In the genomic region with DNA sequence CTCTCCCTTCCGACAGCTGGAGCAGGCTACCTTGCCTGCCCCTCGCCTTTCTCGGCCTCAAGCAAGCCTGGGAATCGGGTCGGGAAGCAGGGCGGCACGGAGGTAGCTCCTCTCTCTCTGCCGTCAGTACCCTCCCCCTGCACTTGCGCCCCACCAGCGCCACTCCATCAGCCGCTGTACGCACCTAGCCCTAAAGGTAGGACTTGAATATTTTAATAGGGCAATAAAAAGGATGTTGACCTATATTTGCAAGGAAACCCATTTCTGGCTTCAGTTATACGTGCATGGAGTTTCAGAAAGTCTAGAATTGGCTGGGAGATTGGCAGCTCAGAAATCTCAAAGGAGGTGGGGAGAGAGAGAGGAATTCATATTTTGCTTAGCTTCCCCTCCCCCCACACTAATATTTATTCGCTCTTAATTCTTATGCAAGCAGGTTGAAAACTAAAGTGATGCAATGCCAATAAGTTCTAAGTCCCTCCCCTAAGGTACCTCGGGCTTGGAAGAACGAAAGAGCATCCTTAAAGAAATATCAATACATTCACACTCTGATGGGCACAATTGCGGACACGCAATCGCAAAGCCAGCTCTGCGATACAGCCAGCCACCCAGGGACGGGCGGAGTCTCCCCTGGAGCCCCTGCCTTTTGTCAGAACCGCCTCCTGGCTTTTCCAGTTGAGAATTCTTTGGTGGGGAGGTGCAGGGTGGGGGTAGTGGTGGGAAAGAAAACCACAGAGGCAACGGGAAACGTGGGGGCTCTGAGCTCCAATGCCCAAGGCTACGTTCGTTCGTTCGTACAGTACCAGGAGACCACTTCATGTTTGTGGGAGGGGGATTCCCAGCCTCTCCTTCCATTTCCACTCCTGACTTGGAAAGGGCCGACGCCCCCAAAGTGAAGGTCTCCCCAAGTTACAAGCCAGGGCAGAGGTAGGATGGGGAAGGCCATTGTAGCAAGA, we compare ENCODE assay signal across 17 cellular contexts. TPM values are rescaled to one million over a fixed set of nuclear protein-coding genes. Genes with fewer than 3 reads are reported as not detected.
DNase-seq lines count a peak whose midpoint lies in the region; ATAC-seq and TF ChIP-seq lines count a peak whose summit lies in the region.
"Had no signal": no experiment of that assay in that cellular context is flagged by ENCODE, and none has a peak within 500 bp of the region (broad histone marks: within the 10 kb centered on the region; RNA-seq: fewer than 3 reads in every experiment).

No MANE protein-coding gene starts in this region.

- no peaks in the 10 kb centered on the region for H3K4me1 ChIP-seq in RWPE2 (ENCODE audit: insufficient read depth, poor library complexity, severe bottlenecking)
- H3K4me1 ChIP-seq in iPS-15b (ENCODE audit: control insufficient read depth, insufficient read depth, low read length): peaks cover 4% of the 10 kb centered on the region
- H3K4me1 ChIP-seq in osteoblast (ENCODE audit: insufficient read depth, low read length): peaks cover 3% of the 10 kb centered on the region

- H3K4me1 Mint-ChIP-seq in stimulated activated effector memory CD8-positive, alpha-beta T cell treated with anti-CD3 and anti-CD28 coated beads, Interleukin-12 subunit alpha, Interleukin-12 subunit beta, amount 100 ng/mL, for 72 hours: peaks cover 30% of the 10 kb centered on the region

- no peak overlapping the region for H3K27ac Mint-ChIP-seq in stimulated activated effector memory CD8-positive, alpha-beta T cell treated with anti-CD3 and anti-CD28 coated beads, Interleukin-12 subunit alpha, Interleukin-12 subunit beta, amount 100 ng/mL, for 72 hours
- H3K27ac Mint-ChIP-seq: activated naive CD8-positive, alpha-beta T cell treated with anti-CD3 and anti-CD28 coated beads for 36 hours had no signal

- H3K4me2 ChIP-seq in osteoblast (ENCODE audit: insufficient read depth, low read length): no peak overlapping the region

- no peak overlapping the region for H2AFZ ChIP-seq in osteoblast (ENCODE audit: low read length)

- H3K79me2 ChIP-seq in osteoblast (ENCODE audit: insufficient read depth, low read length): no peaks in the 10 kb centered on the region

- CTCF ChIA-PET in HEK293T (lab: Yijun Ruan, JAX): interaction anchor here (1.2 kb wide), 1 partner anchor 14 kb away, joined by 4 read pairs; no protein-coding TSS in a partner anchor

- ATAC-seq in RWPE2 (ENCODE audit: low read depth) (no peak), HG02981 (IDR thresholded peaks at IDR 0.05; ENCODE audit: unreplicated experiment) (no peak), GM18505 (IDR thresholded peaks at IDR 0.05; ENCODE audit: unreplicated experiment) (no peak)
- ATAC-seq in stimulated activated effector memory CD8-positive, alpha-beta T cell treated with anti-CD3 and anti-CD28 coated beads, Interleukin-12 subunit alpha, Interleukin-12 subunit beta, amount 100 ng/mL, for 72 hours: no peak

- no peaks in the 10 kb centered on the region for H3K9me3 ChIP-seq in RWPE2 (ENCODE audit: severe bottlenecking)
- H3K9me3 ChIP-seq in iPS-15b (ENCODE audit: control insufficient read depth, insufficient read depth, low read length): no peaks in the 10 kb centered on the region
- no peaks in the 10 kb centered on the region for H3K9me3 ChIP-seq in osteoblast (ENCODE audit: low read depth, low read length)
- H3K9me3 ChIP-seq: mucosa of descending colon had no signal

- no peak for TF ChIP-seq POLR2A in GM18505 (IDR thresholded peaks at IDR 0.05; ENCODE audit: borderline replicate concordance, extremely low read depth, insufficient read depth, insufficient read length)

- no peak overlapping the region for H3K9ac ChIP-seq in iPS-15b (ENCODE audit: low read depth, low read length)
- H3K9ac ChIP-seq: BLaER1 had no signal

- H3K4me3 ChIP-seq in RWPE2 (ENCODE audit: severe bottlenecking) (no peak overlapping the region), iPS-15b (ENCODE audit: low read depth, low read length) (peak overlapping the region; percentile 37), osteoblast (ENCODE audit: insufficient read depth, low read length) (no peak overlapping the region)
- H3K4me3 ChIP-seq: mucosa of descending colon had no signal

- no peak for TF ChIP-seq CTCF in RWPE2 (IDR thresholded peaks at IDR 0.05; ENCODE audit: poor library complexity, severe bottlenecking)
- TF ChIP-seq CTCF in osteoblast (IDR thresholded peaks at IDR 0.05; ENCODE audit: extremely low read depth, low read depth, low read length): no peak

- no peaks in the 10 kb centered on the region for H4K20me1 ChIP-seq in osteoblast (ENCODE audit: insufficient read depth, low read length)

- DNase-seq in HEK293T (ENCODE audit: extremely low spot score) (no peak), RWPE2 (ENCODE audit: low spot score) (peak; percentile 29), osteoblast (ENCODE audit: insufficient read length, low spot score, missing footprints) (peak; percentile 78), NCI-H510A (lab: John Stamatoyannopoulos, UW) (no peak)
- no peak for DNase-seq in stimulated activated effector memory CD8-positive, alpha-beta T cell treated with anti-CD3 and anti-CD28 coated beads, Interleukin-12 subunit alpha, Interleukin-12 subunit beta, amount 100 ng/mL, for 72 hours (ENCODE audit: low spot score in 2 of 2)
- DNase-seq: activated naive CD8-positive, alpha-beta T cell treated with anti-CD3 and anti-CD28 coated beads for 36 hours; cerebellar nuclear complex; Kasumi-1; NCI-H187; NCI-H526 treated with DMSO at 0.1 percent for 48 hours; SHP77 treated with DMSO at 0.1 percent for 48 hours; stimulated activated naive CD4-positive, alpha-beta T cell treated with Interleukin-2 at 50 U/mL for 16 hours had no signal

- H3K27me3 ChIP-seq in RWPE2 (ENCODE audit: insufficient read depth, poor library complexity, severe bottlenecking) (peaks cover 67% of the 10 kb centered on the region), iPS-15b (ENCODE audit: control insufficient read depth, insufficient read depth, low read length) (peaks cover 93% of the 10 kb centered on the region), osteoblast (ENCODE audit: insufficient read depth, low read length) (peaks cover 79% of the 10 kb centered on the region)

- H3K4me3 Mint-ChIP-seq in stimulated activated effector memory CD8-positive, alpha-beta T cell treated with anti-CD3 and anti-CD28 coated beads, Interleukin-12 subunit alpha, Interleukin-12 subunit beta, amount 100 ng/mL, for 72 hours: no peak overlapping the region

- no peaks in the 10 kb centered on the region for H3K36me3 Mint-ChIP-seq in stimulated activated effector memory CD8-positive, alpha-beta T cell treated with anti-CD3 and anti-CD28 coated beads, Interleukin-12 subunit alpha, Interleukin-12 subunit beta, amount 100 ng/mL, for 72 hours
- H3K36me3 Mint-ChIP-seq: activated naive CD8-positive, alpha-beta T cell treated with anti-CD3 and anti-CD28 coated beads for 36 hours had no signal

- H3K9me3 Mint-ChIP-seq in stimulated activated effector memory CD8-positive, alpha-beta T cell treated with anti-CD3 and anti-CD28 coated beads, Interleukin-12 subunit alpha, Interleukin-12 subunit beta, amount 100 ng/mL, for 72 hours: no peaks in the 10 kb centered on the region
- H3K9me3 Mint-ChIP-seq: activated naive CD8-positive, alpha-beta T cell treated with anti-CD3 and anti-CD28 coated beads for 36 hours had no signal

- POLR2A ChIA-PET in HEK293T (lab: Yijun Ruan, JAX): no interaction called here

- no peak overlapping the region for H3K27ac ChIP-seq in RWPE2 (ENCODE audit: poor library complexity, severe bottlenecking)
- H3K27ac ChIP-seq in osteoblast (ENCODE audit: low read depth, low read length): no peak overlapping the region
- H3K27ac ChIP-seq: BLaER1 had no signal

- no peaks in the 10 kb centered on the region for H3K36me3 ChIP-seq in RWPE2 (ENCODE audit: low read depth)
- H3K36me3 ChIP-seq in iPS-15b (ENCODE audit: control insufficient read depth, insufficient read depth, low read length): no peaks in the 10 kb centered on the region
- no peaks in the 10 kb centered on the region for H3K36me3 ChIP-seq in osteoblast (ENCODE audit: insufficient read depth, low read length)
- H3K36me3 ChIP-seq: BLaER1 had no signal

TF ChIP-seq in HEK293T, 16 proteins besides CTCF, POLR2A, EP300 and RAD21:
- 0 out of 2 replicates have a peak, but pooled peaks have one; percentile 1 for TF ChIP-seq SUZ12 (IDR thresholded peaks at IDR 0.05)
- no peak for TF ChIP-seq ELF4 (IDR thresholded peaks at IDR 0.05)

RNA-seq across cellular contexts. Expression of gene SHH, which starts 1.4 kb away (rescaled TPM):
- not detected in 2 replicates for total RNA-seq in osteoblast
- total RNA-seq: activated naive CD8-positive, alpha-beta T cell treated with anti-CD3 and anti-CD28 coated beads for 36 hours had no signal

Comparison
In these comparisons a context has a peak if more than half of its experiments do, and no peak if none do; other contexts are left out.
1. DNase-seq: peak in RWPE2 (single experiment) and osteoblast (single experiment); none in HEK293T (single experiment), NCI-H510A (single experiment) and stimulated activated effector memory CD8-positive, alpha-beta T cell treated with anti-CD3 and anti-CD28 coated beads, Interleukin-12 subunit alpha, Interleukin-12 subunit beta, amount 100 ng/mL, for 72 hours (0 of 2).